Comparison of ENCODE assay signal across 19 cellular contexts in the genomic region with DNA sequence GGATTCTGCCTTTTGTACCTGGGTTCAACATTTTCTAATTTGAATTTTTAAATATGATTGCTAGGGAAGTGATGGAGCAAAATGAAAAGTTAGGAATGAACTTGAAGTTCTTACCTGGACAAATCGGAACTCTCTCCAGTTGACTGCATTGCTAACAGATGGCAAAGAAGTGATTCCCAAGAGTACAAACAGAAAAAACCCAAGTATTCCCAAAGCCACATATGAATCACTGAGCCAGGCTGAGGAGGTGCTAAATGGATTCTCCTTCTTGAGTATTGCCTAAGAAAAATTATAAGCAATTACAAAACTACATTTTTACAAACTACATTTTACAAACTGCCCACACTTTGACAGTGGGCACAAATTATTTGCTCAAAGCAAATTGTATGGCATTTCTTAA. TPM values are rescaled to one million over a fixed set of nuclear protein-coding genes. Genes with fewer than 3 reads are reported as not detected.
"Had no signal": no experiment of that assay in that cellular context is flagged by ENCODE, and none has a peak within 500 bp of the region (broad histone marks: within the 10 kb centered on the region; RNA-seq: fewer than 3 reads in every experiment).

No MANE protein-coding gene starts in this region.

- H3K27ac ChIP-seq: gastrocnemius medialis, pancreas, right atrium auricular region, stomach had no signal

- ATAC-seq: effector memory CD8-positive, alpha-beta T cell; gastrocnemius medialis; left lobe of liver; natural killer cell; sciatic nerve; stimulated activated effector memory CD8-positive, alpha-beta T cell treated with anti-CD3 and anti-CD28 coated beads, Interleukin-12 subunit alpha, Interleukin-12 subunit beta, amount 100 ng/mL, for 72 hours had no signal

- DNase-seq: cortex of kidney; effector memory CD8-positive, alpha-beta T cell; gastrocnemius medialis; head of caudate nucleus; natural killer cell; pancreas; stimulated activated CD4-positive, alpha-beta T cell treated with anti-CD3 and anti-CD28 coated beads, Interleukin-2, amount 100 ng/mL, for 24 hours; stimulated activated CD4-positive, alpha-beta T cell treated with anti-CD3 and anti-CD28 coated beads, Interleukin-4, amount 100 ng/mL, for 24 hours; stimulated activated naive CD4-positive, alpha-beta T cell treated with Interleukin-2 at 50 U/mL for 16 hours; stomach; thyroid gland had no signal

RNA-seq across cellular contexts. Expression of a gene that starts 25.9 kb away (rescaled TPM):
- total RNA-seq: dermis microvascular lymphatic vessel endothelial cell, glomerular endothelial cell, pulmonary artery endothelial cell had no signal
- polyA plus RNA-seq: neural cell had no signal
